In the genomic region with DNA sequence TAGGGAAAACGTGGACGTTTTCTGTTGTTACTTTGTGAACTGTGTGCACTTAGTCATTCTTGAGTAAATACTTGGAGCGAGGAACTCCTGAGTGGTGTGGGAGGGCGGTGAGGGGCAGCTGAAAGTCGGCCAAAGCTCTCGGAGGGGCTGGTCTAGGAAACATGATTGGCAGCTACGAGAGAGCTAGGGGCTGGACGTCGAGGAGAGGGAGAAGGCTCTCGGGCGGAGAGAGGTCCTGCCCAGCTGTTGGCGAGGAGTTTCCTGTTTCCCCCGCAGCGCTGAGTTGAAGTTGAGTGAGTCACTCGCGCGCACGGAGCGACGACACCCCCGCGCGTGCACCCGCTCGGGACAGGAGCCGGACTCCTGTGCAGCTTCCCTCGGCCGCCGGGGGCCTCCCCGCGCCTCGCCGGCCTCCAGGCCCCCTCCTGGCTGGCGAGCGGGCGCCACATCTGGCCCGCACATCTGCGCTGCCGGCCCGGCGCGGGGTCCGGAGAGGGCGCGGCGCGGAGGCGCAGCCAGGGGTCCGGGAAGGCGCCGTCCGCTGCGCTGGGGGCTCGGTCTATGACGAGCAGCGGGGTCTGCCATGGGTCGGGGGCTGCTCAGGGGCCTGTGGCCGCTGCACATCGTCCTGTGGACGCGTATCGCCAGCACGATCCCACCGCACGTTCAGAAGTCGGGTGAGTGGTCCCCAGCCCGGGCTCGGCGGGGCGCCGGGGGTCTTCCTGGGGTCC, we compare ENCODE assay signal across 8 cellular contexts. TPM values are rescaled to one million over a fixed set of nuclear protein-coding genes. Genes with fewer than 3 reads are reported as not detected.
DNase-seq lines count a peak whose midpoint lies in the region; ATAC-seq and TF ChIP-seq lines count a peak whose summit lies in the region.

A gene (plus strand): TSS at position 301 of the 731 bp plus-strand sequence. CDS start 283 bp downstream, at position 584.

- peaks cover 32 to 39% of the 10 kb centered on the region in 2 donors for H3K4me1 ChIP-seq in naive thymus-derived CD4-positive, alpha-beta T cell (ENCODE audit: control insufficient read depth in 2 of 2, insufficient read depth in 2 of 2, low read length in 2 of 2)

- DNase-seq in CD14-positive monocyte (ENCODE audit: low spot score): peak; percentile 94
- DNase-seq in RPMI7951 (ENCODE audit: low read depth): peak; percentile 100
- DNase-seq in activated T-helper 1 cell treated with Interleukin-2 at 50 U/mL for 16 hours (ENCODE audit: low read depth): peak; percentile 73
- peak; percentile 99 for DNase-seq in fibroblast of gingiva (ENCODE audit: low read depth)
- peak; percentile 57 to 85 (median 69) for DNase-seq in naive thymus-derived CD4-positive, alpha-beta T cell

- H3K36me3 ChIP-seq in naive thymus-derived CD4-positive, alpha-beta T cell (ENCODE audit: control insufficient read depth in 2 of 3, insufficient read depth in 3 of 3, low read length in 3 of 3): peaks cover 0 to 13% (median 0%) of the 10 kb centered on the region in 3 experiments

- peak; percentile 70 for ATAC-seq in GM19351 (IDR thresholded peaks at IDR 0.05; ENCODE audit: unreplicated experiment)
- ATAC-seq in HG03520 (IDR thresholded peaks at IDR 0.05; ENCODE audit: unreplicated experiment): peak; percentile 85
- peak; percentile 84 for ATAC-seq in naive thymus-derived CD4-positive, alpha-beta T cell
- ATAC-seq in stimulated activated memory B cell treated with anti-CD40 and anti-IgM and Interleukin-4, amounts not matched to agents 10 μg/mL and 1 μg/mL and 100 μg/mL, for 72 hours: peak; percentile 94

- no peaks in the 10 kb centered on the region for H3K27me3 Mint-ChIP-seq in CD14-positive monocyte (ENCODE audit: low read depth in 3 of 3)
- H3K27me3 Mint-ChIP-seq in naive thymus-derived CD4-positive, alpha-beta T cell: no peaks in the 10 kb centered on the region
- no peaks in the 10 kb centered on the region for H3K27me3 Mint-ChIP-seq in stimulated activated memory B cell treated with anti-CD40 and anti-IgM and Interleukin-4, amounts not matched to agents 10 μg/mL and 1 μg/mL and 100 μg/mL, for 72 hours

- H3K9me3 ChIP-seq in naive thymus-derived CD4-positive, alpha-beta T cell (ENCODE audit: control insufficient read depth in 2 of 3, low read length in 3 of 3): no peaks in the 10 kb centered on the region

- H3K4me1 Mint-ChIP-seq in CD14-positive monocyte: peaks cover 68% of the 10 kb centered on the region
- peaks cover 45 to 68% (median 55%) of the 10 kb centered on the region in 7 donors for H3K4me1 Mint-ChIP-seq in naive thymus-derived CD4-positive, alpha-beta T cell
- H3K4me1 Mint-ChIP-seq in stimulated activated memory B cell treated with anti-CD40 and anti-IgM and Interleukin-4, amounts not matched to agents 10 μg/mL and 1 μg/mL and 100 μg/mL, for 72 hours: peaks cover 72% of the 10 kb centered on the region

- H3K9me3 Mint-ChIP-seq in CD14-positive monocyte: no peaks in the 10 kb centered on the region
- peaks cover 0 to 2% (median 0%) of the 10 kb centered on the region in 11 donors for H3K9me3 Mint-ChIP-seq in naive thymus-derived CD4-positive, alpha-beta T cell
- H3K9me3 Mint-ChIP-seq in stimulated activated memory B cell treated with anti-CD40 and anti-IgM and Interleukin-4, amounts not matched to agents 10 μg/mL and 1 μg/mL and 100 μg/mL, for 72 hours: no peaks in the 10 kb centered on the region

- peaks cover 12 to 14% of the 10 kb centered on the region in 2 donors for H3K36me3 Mint-ChIP-seq in CD14-positive monocyte
- peaks cover 0 to 24% (median 14%) of the 10 kb centered on the region in 5 donors for H3K36me3 Mint-ChIP-seq in naive thymus-derived CD4-positive, alpha-beta T cell
- H3K36me3 Mint-ChIP-seq in stimulated activated memory B cell treated with anti-CD40 and anti-IgM and Interleukin-4, amounts not matched to agents 10 μg/mL and 1 μg/mL and 100 μg/mL, for 72 hours: peaks cover 9% of the 10 kb centered on the region

- CTCF ChIA-PET in naive thymus-derived CD4-positive, alpha-beta T cell (lab: Charles Lee): interaction anchor here (0.6 to 4.1 kb wide), 8 partner anchors 22 to 396 kb away, joined by 3 to 20 read pairs (median 4); no protein-coding TSS in a partner anchor

- TF ChIP-seq CTCF in CD14-positive monocyte (IDR thresholded peaks at IDR 0.05): peak; percentile 44

- peak within 1 kb of the TSS; percentile 95 to 96 for H3K4me3 Mint-ChIP-seq in CD14-positive monocyte
- H3K4me3 Mint-ChIP-seq in naive thymus-derived CD4-positive, alpha-beta T cell: peak within 1 kb of the TSS; percentile 88 to 100 (median 99)
- peak within 1 kb of the TSS; percentile 97 for H3K4me3 Mint-ChIP-seq in stimulated activated memory B cell treated with anti-CD40 and anti-IgM and Interleukin-4, amounts not matched to agents 10 μg/mL and 1 μg/mL and 100 μg/mL, for 72 hours

- no peaks in the 10 kb centered on the region for H3K27me3 ChIP-seq in naive thymus-derived CD4-positive, alpha-beta T cell (ENCODE audit: control insufficient read depth in 2 of 2, insufficient read depth in 2 of 2, low read length in 2 of 2)

- H3K4me3 ChIP-seq in naive thymus-derived CD4-positive, alpha-beta T cell (ENCODE audit: low read length): peak within 1 kb of the TSS; percentile 76

- intact Hi-C loops in CD14-positive monocyte (cut with micrococcal nuclease): loop anchor here (5.0 to 10.0 kb wide), 4 partner anchors 36 to 132 kb away; no protein-coding TSS in a partner anchor
- intact Hi-C loops in naive thymus-derived CD4-positive, alpha-beta T cell (cut with micrococcal nuclease): loop anchor here (1.0 to 5.0 kb wide), 13 partner anchors 8 to 926 kb away; a partner anchor contains a TSS

- POLR2A ChIA-PET in naive thymus-derived CD4-positive, alpha-beta T cell (lab: Charles Lee): interaction anchor here (0.6 to 27.4 kb wide), 23 partner anchors 13 to 926 kb away, joined by 3 to 853 read pairs (median 4); a partner anchor contains a TSS

- H3K27ac ChIP-seq in naive thymus-derived CD4-positive, alpha-beta T cell (ENCODE audit: low read depth, low read length): peak within 1 kb of the TSS; percentile 91

- peak within 1 kb of the TSS; percentile 90 to 99 (median 99) for H3K27ac Mint-ChIP-seq in CD14-positive monocyte
- H3K27ac Mint-ChIP-seq in naive thymus-derived CD4-positive, alpha-beta T cell: peak within 1 kb of the TSS; percentile 93 to 100 (median 98)
- H3K27ac Mint-ChIP-seq in stimulated activated memory B cell treated with anti-CD40 and anti-IgM and Interleukin-4, amounts not matched to agents 10 μg/mL and 1 μg/mL and 100 μg/mL, for 72 hours: peak within 1 kb of the TSS; percentile 87

RNA-seq across cellular contexts. Expression of the gene that starts here (rescaled TPM):
- polyA plus RNA-seq in CD14-positive monocyte: 10 to 100 TPM; 46.6 to 60.3 TPM
- 121 and 132 TPM in 2 replicates for total RNA-seq in RPMI7951 (2014; rRNA removed; shearing (Covaris generic))
- total RNA-seq in naive thymus-derived CD4-positive, alpha-beta T cell: 100 to 1,000 TPM in 4 of 5 experiments, 10 to 100 TPM in 1; 63.0 to 171 (median 155) TPM
- polyA plus RNA-seq in naive thymus-derived CD4-positive, alpha-beta T cell: 100 to 1,000 TPM; 150 to 263 TPM

Comparison
In these comparisons a context has a peak if more than half of its experiments do, and no peak if none do; other contexts are left out.
1. Peak in every context shown above with its lines: DNase-seq, ATAC-seq, H3K4me3 ChIP-seq and H3K27ac ChIP-seq.